ENCODE assay signal across 16 cellular contexts in genomic region chr4:147311956-147312355, GRCh38.
"Had no signal": no experiment of that assay in that cellular context is flagged by ENCODE, and none has a peak within 500 bp of the region (broad histone marks: within the 10 kb centered on the region; RNA-seq: fewer than 3 reads in every experiment).

No MANE protein-coding gene starts in this region.

- DNase-seq: activated CD4-positive, alpha-beta memory T cell treated with anti-CD3 and anti-CD28 coated beads, Interleukin-2, amount 10 ng/mL, durations not matched to agents 7 days and 5 days; activated CD4-positive, alpha-beta T cell treated with anti-CD3 and anti-CD28 coated beads for 4 hours; activated naive CD4-positive, alpha-beta T cell treated with anti-CD3 and anti-CD28 coated beads, Interleukin-2, amount 10 ng/mL, durations not matched to agents 7 days and 5 days; activated T-cell treated with anti-CD3 and anti-CD28 coated beads, Interleukin-2, amount 50 U/mL, for 24 hours; adrenal gland; colonic mucosa; hypothalamus; mucosa of descending colon; naive thymus-derived CD8-positive, alpha-beta T cell; nucleus accumbens; stimulated activated CD4-positive, alpha-beta T cell treated with anti-CD3 and anti-CD28 coated beads, Interleukin-15, amount 100 ng/mL, for 24 hours; stimulated activated CD4-positive, alpha-beta T cell treated with anti-CD3 and anti-CD28 coated beads, Interleukin-4, amount 100 ng/mL, for 1 hour; stimulated activated naive B cell treated with anti-CD40 and anti-IgM and Interleukin-4, amounts not matched to agents 10 μg/mL and 1 μg/mL and 100 μg/mL, for 72 hours; tibial artery had no signal

- H3K4me1 ChIP-seq: adrenal gland, colonic mucosa, tibial artery had no signal

- H3K9me3 ChIP-seq: adrenal gland, colonic mucosa, mucosa of descending colon, tibial artery had no signal

- H3K27me3 ChIP-seq: adrenal gland, cardiac muscle cell, colonic mucosa, tibial artery had no signal

- H3K36me3 ChIP-seq: adrenal gland, cardiac muscle cell, colonic mucosa, tibial artery had no signal

- H3K27ac ChIP-seq: cardiac muscle cell, colonic mucosa, tibial artery had no signal

- H3K4me3 ChIP-seq: adrenal gland, cardiac muscle cell, colonic mucosa, mucosa of descending colon, tibial artery had no signal

- ATAC-seq: esophagus mucosa; mucosa of descending colon; naive thymus-derived CD8-positive, alpha-beta T cell; stimulated activated naive B cell treated with anti-CD40 and anti-IgM and Interleukin-4, amounts not matched to agents 10 μg/mL and 1 μg/mL and 100 μg/mL, for 72 hours had no signal
